26 cellular contexts compared by ENCODE assay signal in genomic region chr3:39638286-39638685, GRCh38.
DNase-seq lines count a peak whose midpoint lies in the region; ATAC-seq and TF ChIP-seq lines count a peak whose summit lies in the region.
"Had no signal": no experiment of that assay in that cellular context is flagged by ENCODE, and none has a peak within 500 bp of the region (broad histone marks: within the 10 kb centered on the region; RNA-seq: fewer than 3 reads in every experiment).

No MANE protein-coding gene starts in this region.

- H2BK120ac ChIP-seq in mesendoderm (ENCODE audit: low read depth, low read length): no peak overlapping the region

- intact Hi-C loops in naive thymus-derived CD4-positive, alpha-beta T cell (cut with micrococcal nuclease): no loop called here
- intact Hi-C loops in psoas muscle (cut with DNase I): no loop called here

- H3K27me3 Mint-ChIP-seq in naive thymus-derived CD4-positive, alpha-beta T cell: peaks cover 2 to 19% (median 8%) of the 10 kb centered on the region in 5 donors

- no peaks in the 10 kb centered on the region for H3K9me2 ChIP-seq in Loucy (replicated peaks; ENCODE audit: low read depth, low read length)

- no peak overlapping the region for H4K8ac ChIP-seq in mesendoderm (ENCODE audit: low read depth, low read length)

- H2BK15ac ChIP-seq in mesendoderm (replicated peaks; ENCODE audit: low read depth): no peak overlapping the region

- no peak overlapping the region for H3K4me3 Mint-ChIP-seq in naive thymus-derived CD4-positive, alpha-beta T cell
- H3K4me3 Mint-ChIP-seq: activated naive CD8-positive, alpha-beta T cell treated with anti-CD3 and anti-CD28 coated beads, Interleukin-2, amount 50 U/mL, for 24 hours; nephron had no signal

- peak overlapping the region in 5 of 11 experiments; percentile 36 to 75 (median 59); a peak in 7 of 22 replicates for H3K4me2 ChIP-seq in BLaER1 treated with 17β-estradiol and CSF1 and Interleukin-3, amounts not matched to agents 10 nM and 100 nM
- H3K4me2 ChIP-seq in Loucy (ENCODE audit: low read depth, low read length, poor library complexity, severe bottlenecking) (peak overlapping the region; percentile 82), mesendoderm (ENCODE audit: low read length) (no peak overlapping the region)

- CTCF ChIA-PET in naive thymus-derived CD4-positive, alpha-beta T cell (lab: Charles Lee): no interaction called here

- H3K4me1 ChIP-seq in BLaER1 treated with 17β-estradiol and CSF1 and Interleukin-3, amounts not matched to agents 10 nM and 100 nM: peaks cover 7 to 60% (median 50%) of the 10 kb centered on the region in 10 experiments; a peak in 17 of 20 replicates
- H3K4me1 ChIP-seq in Loucy (ENCODE audit: insufficient read depth, low read length, poor library complexity, severe bottlenecking): peaks cover 61% of the 10 kb centered on the region
- peaks cover 2% of the 10 kb centered on the region for H3K4me1 ChIP-seq in mesendoderm (ENCODE audit: control insufficient read depth, low read depth, low read length)
- no peaks in the 10 kb centered on the region for H3K4me1 ChIP-seq in naive thymus-derived CD4-positive, alpha-beta T cell (ENCODE audit: control insufficient read depth in 2 of 2, insufficient read depth in 2 of 2, low read length in 2 of 2)
- H3K4me1 ChIP-seq in psoas muscle: no peaks in the 10 kb centered on the region
- H3K4me1 ChIP-seq: thyroid gland had no signal

- no peaks in the 10 kb centered on the region for H3K36me3 Mint-ChIP-seq in naive thymus-derived CD4-positive, alpha-beta T cell

- H3K79me2 ChIP-seq in Loucy (ENCODE audit: insufficient read depth, low read length) (no peaks in the 10 kb centered on the region), mesendoderm (ENCODE audit: control insufficient read depth, insufficient read depth, low read length) (no peaks in the 10 kb centered on the region)

- no peaks in the 10 kb centered on the region for H4K20me1 ChIP-seq in BLaER1 treated with 17β-estradiol and CSF1 and Interleukin-3, amounts not matched to agents 10 nM and 100 nM
- H4K20me1 ChIP-seq in Loucy (ENCODE audit: insufficient read depth, low read length, poor library complexity, severe bottlenecking): no peaks in the 10 kb centered on the region

- no peak overlapping the region for H3K27ac Mint-ChIP-seq in naive thymus-derived CD4-positive, alpha-beta T cell
- H3K27ac Mint-ChIP-seq: nephron had no signal

- peaks cover 0 to 7% (median 0%) of the 10 kb centered on the region in 11 donors for H3K9me3 Mint-ChIP-seq in naive thymus-derived CD4-positive, alpha-beta T cell
- H3K9me3 Mint-ChIP-seq: activated naive CD8-positive, alpha-beta T cell treated with anti-CD3 and anti-CD28 coated beads, Interleukin-2, amount 50 U/mL, for 24 hours; nephron had no signal

- H3K27ac ChIP-seq in BLaER1 treated with 17β-estradiol and CSF1 and Interleukin-3, amounts not matched to agents 10 nM and 100 nM: peak overlapping the region in 7 of 11 experiments; percentile 8 to 65 (median 56); a peak in 10 of 22 replicates
- H3K27ac ChIP-seq in mesendoderm (ENCODE audit: low read depth, low read length) (no peak overlapping the region), psoas muscle (no peak overlapping the region)
- H3K27ac ChIP-seq in naive thymus-derived CD4-positive, alpha-beta T cell (ENCODE audit: low read depth, low read length): no peak overlapping the region
- H3K27ac ChIP-seq: C4-2B, skin epidermis, thyroid gland, WERI-Rb-1 had no signal

- no peak overlapping the region for H3K9ac ChIP-seq in BLaER1 treated with 17β-estradiol and CSF1 and Interleukin-3, amounts not matched to agents 10 nM and 100 nM
- H3K9ac ChIP-seq in Loucy (ENCODE audit: low read depth, low read length, poor library complexity, severe bottlenecking): peak overlapping the region; percentile 60
- no peak overlapping the region for H3K9ac ChIP-seq in mesendoderm (ENCODE audit: low read length)
- H3K9ac ChIP-seq: GM23248 had no signal

- H3K18ac ChIP-seq in mesendoderm (ENCODE audit: low read length): peak overlapping the region; percentile 24

- H2AK5ac ChIP-seq in mesendoderm (ENCODE audit: low read length): no peak overlapping the region

- no peak overlapping the region for H4K5ac ChIP-seq in mesendoderm (ENCODE audit: low read length)

- H3K36me3 ChIP-seq in BLaER1 treated with 17β-estradiol and CSF1 and Interleukin-3, amounts not matched to agents 10 nM and 100 nM: no peaks in the 10 kb centered on the region
- H3K36me3 ChIP-seq in Loucy (ENCODE audit: insufficient read depth, low read length) (no peaks in the 10 kb centered on the region), mesendoderm (ENCODE audit: control insufficient read depth, insufficient read depth, low read length) (no peaks in the 10 kb centered on the region), psoas muscle (ENCODE audit: insufficient read depth in 1 of 2, low read depth in 1 of 2) (no peaks in the 10 kb centered on the region)
- no peaks in the 10 kb centered on the region for H3K36me3 ChIP-seq in naive thymus-derived CD4-positive, alpha-beta T cell (ENCODE audit: control insufficient read depth in 2 of 3, insufficient read depth in 3 of 3, low read length in 3 of 3)
- H3K36me3 ChIP-seq: thyroid gland, WERI-Rb-1 had no signal

- H3K4me3 ChIP-seq in BLaER1 treated with 17β-estradiol and CSF1 and Interleukin-3, amounts not matched to agents 10 nM and 100 nM: no peak overlapping the region
- no peak overlapping the region for H3K4me3 ChIP-seq in Loucy (ENCODE audit: low read length, poor library complexity, severe bottlenecking)
- no peak overlapping the region for H3K4me3 ChIP-seq in mesendoderm (ENCODE audit: low read length)
- no peak overlapping the region for H3K4me3 ChIP-seq in naive thymus-derived CD4-positive, alpha-beta T cell (ENCODE audit: low read length)
- no peak overlapping the region for H3K4me3 ChIP-seq in psoas muscle
- H3K4me3 ChIP-seq: skin epidermis, thyroid gland had no signal

- ATAC-seq in naive thymus-derived CD4-positive, alpha-beta T cell: no peak
- no peak for ATAC-seq in psoas muscle
- ATAC-seq: activated naive CD8-positive, alpha-beta T cell treated with anti-CD3 and anti-CD28 coated beads, Interleukin-2, amount 50 U/mL, for 24 hours; stimulated activated naive CD8-positive, alpha-beta T cell treated with anti-CD3 and anti-CD28 coated beads, Interleukin-15, Interleukin-2, amounts not matched to agents 100 U/mL and 50 U/mL, for 24 hours had no signal

- H3K56ac ChIP-seq in mesendoderm (ENCODE audit: low read length): no peak overlapping the region

- no peak overlapping the region for H2BK5ac ChIP-seq in mesendoderm (ENCODE audit: low read length)

- TF ChIP-seq CTCF in Loucy (conservative IDR thresholded peaks at IDR 0.05; ENCODE audit: low read length): no peak
- TF ChIP-seq CTCF in psoas muscle (IDR thresholded peaks at IDR 0.05): no peak

- H3K79me1 ChIP-seq in mesendoderm (ENCODE audit: low read length): no peaks in the 10 kb centered on the region

- no peak overlapping the region for H3K4ac ChIP-seq in mesendoderm (ENCODE audit: low read depth, low read length)

- DNase-seq in dermis blood vessel endothelial cell (peak; percentile 99), mesendoderm (no peak), GF-D8 (lab: John Stamatoyannopoulos, UW) (no peak), psoas muscle (no peak), T-helper 9 cell (no peak)
- no peak for DNase-seq in naive thymus-derived CD4-positive, alpha-beta T cell
- DNase-seq: activated CD8-positive, alpha-beta memory T cell treated with anti-CD3 and anti-CD28 coated beads, Interleukin-2, amount 50 U/mL, for 48 hours; activated effector memory CD4-positive, alpha-beta T cell treated with Interleukin-2 at 50 U/mL for 16 hours; activated naive CD8-positive, alpha-beta T cell treated with anti-CD3 and anti-CD28 coated beads, Interleukin-2, amount 50 U/mL, for 24 hours; DMS 273 treated with DMSO at 0.1 percent for 48 hours; GDM1; hypothalamus; islet precursor cell; NCI-H1105 treated with DMSO at 0.1 percent for 48 hours; posterior cingulate gyrus; Right ventricle myocardium superior; stimulated activated CD4-positive, alpha-beta T cell treated with anti-CD3 and anti-CD28 coated beads, Interleukin-2, amount 100 ng/mL, for 48 hours; stimulated activated naive CD8-positive, alpha-beta T cell treated with anti-CD3 and anti-CD28 coated beads, Interleukin-15, Interleukin-2, amounts not matched to agents 100 U/mL and 50 U/mL, for 24 hours; thyroid gland; WERI-Rb-1 had no signal

- no peak overlapping the region for H2AFZ ChIP-seq in Loucy (ENCODE audit: low read length)
- H2AFZ ChIP-seq: GM23248 had no signal

- H3K23ac ChIP-seq in mesendoderm (ENCODE audit: low read length): no peak overlapping the region

- POLR2A ChIA-PET in naive thymus-derived CD4-positive, alpha-beta T cell (lab: Charles Lee): no interaction called here

- no peaks in the 10 kb centered on the region for H3K27me3 ChIP-seq in BLaER1 treated with 17β-estradiol and CSF1 and Interleukin-3, amounts not matched to agents 10 nM and 100 nM
- no peaks in the 10 kb centered on the region for H3K27me3 ChIP-seq in Loucy (ENCODE audit: insufficient read depth, low read length, poor library complexity, severe bottlenecking)
- no peaks in the 10 kb centered on the region for H3K27me3 ChIP-seq in mesendoderm (ENCODE audit: insufficient read depth, low read length, poor library complexity)
- no peaks in the 10 kb centered on the region for H3K27me3 ChIP-seq in naive thymus-derived CD4-positive, alpha-beta T cell (ENCODE audit: control insufficient read depth in 2 of 2, insufficient read depth in 2 of 2, low read length in 2 of 2)
- no peaks in the 10 kb centered on the region for H3K27me3 ChIP-seq in psoas muscle (ENCODE audit: insufficient read depth in 3 of 3, low read length in 2 of 3)
- H3K27me3 ChIP-seq: thyroid gland had no signal

- peaks cover 0 to 15% (median 6%) of the 10 kb centered on the region in 11 experiments; a peak in 8 of 22 replicates for H3K9me3 ChIP-seq in BLaER1 treated with 17β-estradiol and CSF1 and Interleukin-3, amounts not matched to agents 10 nM and 100 nM (replicated peaks in 1 of 11)
- H3K9me3 ChIP-seq in Loucy (ENCODE audit: insufficient read depth, low read depth, low read length): peaks cover 3% of the 10 kb centered on the region; the same call in 1 of the 2 replicates
- H3K9me3 ChIP-seq in naive thymus-derived CD4-positive, alpha-beta T cell (ENCODE audit: control insufficient read depth in 2 of 3, low read length in 3 of 3): no peaks in the 10 kb centered on the region
- H3K9me3 ChIP-seq in psoas muscle: no peaks in the 10 kb centered on the region
- H3K9me3 ChIP-seq: thyroid gland had no signal

- H3K4me1 Mint-ChIP-seq in naive thymus-derived CD4-positive, alpha-beta T cell: no peaks in the 10 kb centered on the region
- H3K4me1 Mint-ChIP-seq: nephron had no signal

- WGBS in mesendoderm (ENCODE audit: extremely low coverage, insufficient coverage, low lambda C conversion rate): no CpG with 5 or more reads among the region's 6 CpGs
- 50 to 61% (median 58%) methylated on average over 6 of the region's 6 CpGs for WGBS in psoas muscle, 3 donors

- peaks cover 20% of the 10 kb centered on the region; the same call in 1 of the 2 replicates for H3F3A ChIP-seq in Loucy (ENCODE audit: low read depth)

Comparison
In these comparisons a context has a peak if more than half of its experiments do, and no peak if none do; other contexts are left out.
1. H3K27ac ChIP-seq: peak in BLaER1 treated with 17β-estradiol and CSF1 and Interleukin-3, amounts not matched to agents 10 nM and 100 nM (7 of 11); none in mesendoderm (single experiment), naive thymus-derived CD4-positive, alpha-beta T cell (single experiment) and psoas muscle (single experiment).